8 cellular contexts compared by ENCODE assay signal in genomic region chr14:77022219-77022852, GRCh38. TPM values are rescaled to one million over a fixed set of nuclear protein-coding genes. Genes with fewer than 3 reads are reported as not detected.
DNase-seq lines count a peak whose midpoint lies in the region; ATAC-seq and TF ChIP-seq lines count a peak whose summit lies in the region.

No MANE protein-coding gene starts in this region.

- no peak overlapping the region for H2BK15ac ChIP-seq in mesendoderm (replicated peaks; ENCODE audit: low read depth)

- H3K27me3 ChIP-seq in neural progenitor cell = peaks cover 24% of the 10 kb centered on the region
- H3K27me3 ChIP-seq in mesendoderm (ENCODE audit: insufficient read depth, low read length, poor library complexity) = no peaks in the 10 kb centered on the region

- H2AFZ ChIP-seq in neural progenitor cell (replicated peaks) = no peak overlapping the region

- H2BK5ac ChIP-seq in mesendoderm (ENCODE audit: low read length) = no peak overlapping the region

- H3K36me3 Mint-ChIP-seq in activated CD4-positive, alpha-beta T cell treated with anti-CD3 and anti-CD28 coated beads, Interleukin-2, amount 10 ng/mL, durations not matched to agents 7 days and 5 days (ENCODE audit: low read depth) = peaks cover 23% of the 10 kb centered on the region
- peaks cover 22% of the 10 kb centered on the region for H3K36me3 Mint-ChIP-seq in activated CD8-positive, alpha-beta T cell treated with anti-CD3 and anti-CD28 coated beads for 36 hours (ENCODE audit: low read depth)
- H3K36me3 Mint-ChIP-seq in neural progenitor cell = peaks cover 2% of the 10 kb centered on the region

- no peak overlapping the region for H3K56ac ChIP-seq in mesendoderm (ENCODE audit: low read length)

- no peak overlapping the region for H3K18ac ChIP-seq in mesendoderm (ENCODE audit: low read length)

- H3K27ac ChIP-seq in neural progenitor cell (no peak overlapping the region), mesendoderm (ENCODE audit: low read depth, low read length) (no peak overlapping the region)

- no peak for TF ChIP-seq CTCF in activated CD8-positive, alpha-beta T cell treated with anti-CD3 and anti-CD28 coated beads for 36 hours (IDR thresholded peaks at IDR 0.05)
- TF ChIP-seq CTCF in neural progenitor cell (IDR thresholded peaks at IDR 0.05) = no peak

- no peaks in the 10 kb centered on the region for H3K9me3 ChIP-seq in neural progenitor cell (ENCODE audit: low read depth)

- no peak overlapping the region for H2AK5ac ChIP-seq in mesendoderm (ENCODE audit: low read length)

- H3K4me3 Mint-ChIP-seq in activated CD4-positive, alpha-beta T cell treated with anti-CD3 and anti-CD28 coated beads, Interleukin-2, amount 10 ng/mL, durations not matched to agents 7 days and 5 days = no peak overlapping the region
- H3K4me3 Mint-ChIP-seq in activated CD8-positive, alpha-beta T cell treated with anti-CD3 and anti-CD28 coated beads for 36 hours = no peak overlapping the region
- peak overlapping the region; percentile 43 for H3K4me3 Mint-ChIP-seq in neural progenitor cell

- peaks cover 46% of the 10 kb centered on the region for H3K4me1 Mint-ChIP-seq in activated CD4-positive, alpha-beta T cell treated with anti-CD3 and anti-CD28 coated beads, Interleukin-2, amount 10 ng/mL, durations not matched to agents 7 days and 5 days
- peaks cover 46% of the 10 kb centered on the region for H3K4me1 Mint-ChIP-seq in activated CD8-positive, alpha-beta T cell treated with anti-CD3 and anti-CD28 coated beads for 36 hours (ENCODE audit: low read depth)
- peaks cover 41% of the 10 kb centered on the region for H3K4me1 Mint-ChIP-seq in neural progenitor cell

- H3K4me3 ChIP-seq in neural progenitor cell (no peak overlapping the region), mesendoderm (ENCODE audit: low read length) (no peak overlapping the region)

- no peaks in the 10 kb centered on the region for H3K9me3 Mint-ChIP-seq in activated CD4-positive, alpha-beta T cell treated with anti-CD3 and anti-CD28 coated beads, Interleukin-2, amount 10 ng/mL, durations not matched to agents 7 days and 5 days
- H3K9me3 Mint-ChIP-seq in activated CD8-positive, alpha-beta T cell treated with anti-CD3 and anti-CD28 coated beads for 36 hours = no peaks in the 10 kb centered on the region
- H3K9me3 Mint-ChIP-seq in neural progenitor cell = no peaks in the 10 kb centered on the region

- no peak overlapping the region for H3K23ac ChIP-seq in mesendoderm (ENCODE audit: low read length)

- CTCF ChIA-PET in activated CD4-positive, alpha-beta T cell treated with anti-CD3 and anti-CD28 coated beads, Interleukin-2, amount 10 ng/mL, durations not matched to agents 7 days and 5 days (lab: Charles Lee) = interaction anchor here (0.9 to 1.5 kb wide), 7 partner anchors 12 to 109 kb away, joined by 3 to 5 read pairs (median 4); no protein-coding TSS in a partner anchor
- CTCF ChIA-PET in activated CD8-positive, alpha-beta T cell treated with anti-CD3 and anti-CD28 coated beads for 36 hours (lab: Charles Lee) = interaction anchor here (1.0 to 2.9 kb wide), 8 partner anchors 11 to 109 kb away, joined by 3 to 21 read pairs (median 6); no protein-coding TSS in a partner anchor

- H3K4me1 ChIP-seq in neural progenitor cell (peaks cover 46% of the 10 kb centered on the region), mesendoderm (ENCODE audit: control insufficient read depth, low read depth, low read length) (peaks cover 12% of the 10 kb centered on the region)

- intact Hi-C loops in activated CD8-positive, alpha-beta T cell treated with anti-CD3 and anti-CD28 coated beads for 36 hours (cut with micrococcal nuclease) = loop anchor here (5.0 kb wide), 1 partner anchor 65 kb away; no protein-coding TSS in a partner anchor

- no peak overlapping the region for H3K4ac ChIP-seq in mesendoderm (ENCODE audit: low read depth, low read length)

- H3K4me2 ChIP-seq in neural progenitor cell (no peak overlapping the region), mesendoderm (ENCODE audit: low read length) (no peak overlapping the region)

- H3K79me2 ChIP-seq in neural progenitor cell (ENCODE audit: low read depth) (peaks cover 22% of the 10 kb centered on the region), mesendoderm (ENCODE audit: control insufficient read depth, insufficient read depth, low read length) (peaks cover 23% of the 10 kb centered on the region)

- H3K79me1 ChIP-seq in mesendoderm (ENCODE audit: low read length) = no peaks in the 10 kb centered on the region

- H3K27ac Mint-ChIP-seq in activated CD4-positive, alpha-beta T cell treated with anti-CD3 and anti-CD28 coated beads, Interleukin-2, amount 10 ng/mL, durations not matched to agents 7 days and 5 days = peak overlapping the region; percentile 59
- peak overlapping the region; percentile 44 for H3K27ac Mint-ChIP-seq in activated CD8-positive, alpha-beta T cell treated with anti-CD3 and anti-CD28 coated beads for 36 hours
- peak overlapping the region; percentile 21 for H3K27ac Mint-ChIP-seq in neural progenitor cell

- peaks cover 26% of the 10 kb centered on the region for H4K20me1 ChIP-seq in neural progenitor cell (ENCODE audit: low read depth)

- WGBS in mesendoderm (ENCODE audit: extremely low coverage, insufficient coverage, low lambda C conversion rate) = no CpG with 5 or more reads among the region's 9 CpGs

- H3K9ac ChIP-seq in neural progenitor cell (no peak overlapping the region), mesendoderm (ENCODE audit: low read length) (no peak overlapping the region)

- DNase-seq in activated CD4-positive, alpha-beta T cell treated with anti-CD3 and anti-CD28 coated beads, Interleukin-2, amount 10 ng/mL, durations not matched to agents 7 days and 5 days = no peak
- DNase-seq in activated CD4-positive, alpha-beta T cell treated with anti-CD3 and anti-CD28 coated beads for 1 hour = no peak
- DNase-seq in activated CD8-positive, alpha-beta T cell treated with anti-CD3 and anti-CD28 coated beads for 36 hours = peak; percentile 68
- DNase-seq in neural progenitor cell (ENCODE audit: low spot score) = no peak
- no peak for DNase-seq in OCI-M1 (lab: John Stamatoyannopoulos, UW)
- DNase-seq in mesendoderm = no peak

- H3K36me3 ChIP-seq in neural progenitor cell (no peaks in the 10 kb centered on the region), mesendoderm (ENCODE audit: control insufficient read depth, insufficient read depth, low read length) (no peaks in the 10 kb centered on the region)

- peaks cover 34% of the 10 kb centered on the region for H3F3A ChIP-seq in neural progenitor cell (ENCODE audit: low read depth)

- ATAC-seq in HG03354 (IDR thresholded peaks at IDR 0.05; ENCODE audit: poor library complexity, severe bottlenecking, unreplicated experiment) = peak; percentile 57
- ATAC-seq in activated CD8-positive, alpha-beta T cell treated with anti-CD3 and anti-CD28 coated beads for 36 hours = peak; percentile 61
- ATAC-seq in HG03280 (IDR thresholded peaks at IDR 0.05; ENCODE audit: unreplicated experiment) = no peak

- H2BK120ac ChIP-seq in mesendoderm (ENCODE audit: low read depth, low read length) = no peak overlapping the region

- POLR2A ChIA-PET in activated CD4-positive, alpha-beta T cell treated with anti-CD3 and anti-CD28 coated beads, Interleukin-2, amount 10 ng/mL, durations not matched to agents 7 days and 5 days (lab: Charles Lee) = no interaction called here
- POLR2A ChIA-PET in activated CD8-positive, alpha-beta T cell treated with anti-CD3 and anti-CD28 coated beads for 36 hours (lab: Charles Lee) = interaction anchor here (1.0 to 1.4 kb wide), 4 partner anchors 15 to 102 kb away, joined by 3 to 4 read pairs (median 4); no protein-coding TSS in a partner anchor

- H4K5ac ChIP-seq in mesendoderm (ENCODE audit: low read length) = no peak overlapping the region

- H3K27me3 Mint-ChIP-seq in activated CD4-positive, alpha-beta T cell treated with anti-CD3 and anti-CD28 coated beads, Interleukin-2, amount 10 ng/mL, durations not matched to agents 7 days and 5 days = no peaks in the 10 kb centered on the region
- H3K27me3 Mint-ChIP-seq in activated CD8-positive, alpha-beta T cell treated with anti-CD3 and anti-CD28 coated beads for 36 hours = no peaks in the 10 kb centered on the region
- H3K27me3 Mint-ChIP-seq in neural progenitor cell (ENCODE audit: insufficient read depth, low read depth) = peaks cover 5% of the 10 kb centered on the region

- H4K8ac ChIP-seq in mesendoderm (ENCODE audit: low read depth, low read length) = no peak overlapping the region

RNA-seq across cellular contexts. Expression of gene IRF2BPL, which starts 6.2 kb away (rescaled TPM):
- 10 to 100 TPM; 26.0 to 29.9 TPM for total RNA-seq in activated CD4-positive, alpha-beta T cell treated with anti-CD3 and anti-CD28 coated beads, Interleukin-2, amount 10 ng/mL, durations not matched to agents 7 days and 5 days
- 10 to 100 TPM; 36.2 to 37.7 TPM for total RNA-seq in activated CD8-positive, alpha-beta T cell treated with anti-CD3 and anti-CD28 coated beads for 36 hours
- total RNA-seq in neural progenitor cell (ENCODE audit: low replicate concordance) = 4.8 and 14.9 TPM in 2 replicates
- polyA plus RNA-seq in mesendoderm (2013, experiment 1 of 2) = 15.8 TPM
- 15.9 TPM for polyA plus RNA-seq in mesendoderm (2013, experiment 2 of 2)
